ENCODE assay signal across 1 cellular context in the genomic region with DNA sequence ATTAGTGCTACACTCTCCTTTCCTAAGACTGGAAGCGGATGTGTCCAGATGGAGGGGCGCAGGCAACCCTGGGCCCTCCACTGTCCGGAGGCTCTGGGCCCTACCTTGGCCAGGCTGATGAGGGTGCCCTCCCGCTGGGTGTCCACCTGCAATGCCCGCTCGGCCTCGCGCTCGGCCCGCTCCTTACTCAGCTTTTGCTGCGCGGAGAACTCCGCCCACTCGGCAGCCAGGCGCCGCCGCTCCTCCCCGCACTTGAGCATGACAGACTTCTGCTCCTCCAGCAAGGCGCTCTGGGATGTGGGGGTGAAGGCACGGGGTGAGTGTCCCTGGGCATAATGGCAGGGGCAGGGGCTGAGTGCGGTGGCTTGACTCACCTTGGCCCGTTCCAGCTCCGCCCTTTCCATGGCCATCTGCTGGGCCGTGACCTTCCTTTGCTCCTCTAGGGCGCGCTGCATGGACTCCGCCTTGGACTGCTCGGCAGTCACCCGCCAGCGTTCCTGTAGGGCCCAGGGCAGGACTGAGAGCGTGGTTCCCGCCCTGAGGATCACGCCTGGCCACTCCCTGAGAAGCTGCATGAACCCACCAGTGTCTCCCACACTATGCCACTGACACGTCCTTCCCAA.
A peak's percentile ranks its signal among the peaks of the same experiment; 100 is the strongest.
TF ChIP-seq lines count a peak whose summit lies in the region.

No MANE protein-coding gene starts in this region.

TF ChIP-seq in HepG2, 621 proteins besides CTCF, POLR2A, EP300 and RAD21 (continued from another document and continues in another):
- TF ChIP-seq, protein P1, sequence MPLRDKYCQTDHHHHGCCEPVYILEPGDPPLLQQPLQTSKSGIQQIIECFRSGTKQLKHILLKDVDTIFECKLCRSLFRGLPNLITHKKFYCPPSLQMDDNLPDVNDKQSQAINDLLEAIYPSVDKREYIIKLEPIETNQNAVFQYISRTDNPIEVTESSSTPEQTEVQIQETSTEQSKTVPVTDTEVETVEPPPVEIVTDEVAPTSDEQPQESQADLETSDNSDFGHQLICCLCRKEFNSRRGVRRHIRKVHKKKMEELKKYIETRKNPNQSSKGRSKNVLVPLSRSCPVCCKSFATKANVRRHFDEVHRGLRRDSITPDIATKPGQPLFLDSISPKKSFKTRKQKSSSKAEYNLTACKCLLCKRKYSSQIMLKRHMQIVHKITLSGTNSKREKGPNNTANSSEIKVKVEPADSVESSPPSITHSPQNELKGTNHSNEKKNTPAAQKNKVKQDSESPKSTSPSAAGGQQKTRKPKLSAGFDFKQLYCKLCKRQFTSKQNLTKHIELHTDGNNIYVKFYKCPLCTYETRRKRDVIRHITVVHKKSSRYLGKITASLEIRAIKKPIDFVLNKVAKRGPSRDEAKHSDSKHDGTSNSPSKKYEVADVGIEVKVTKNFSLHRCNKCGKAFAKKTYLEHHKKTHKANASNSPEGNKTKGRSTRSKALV (CRISPR knock-in tag; IDR thresholded peaks at IDR 0.05), result no peak
- TF ChIP-seq, protein P2, sequence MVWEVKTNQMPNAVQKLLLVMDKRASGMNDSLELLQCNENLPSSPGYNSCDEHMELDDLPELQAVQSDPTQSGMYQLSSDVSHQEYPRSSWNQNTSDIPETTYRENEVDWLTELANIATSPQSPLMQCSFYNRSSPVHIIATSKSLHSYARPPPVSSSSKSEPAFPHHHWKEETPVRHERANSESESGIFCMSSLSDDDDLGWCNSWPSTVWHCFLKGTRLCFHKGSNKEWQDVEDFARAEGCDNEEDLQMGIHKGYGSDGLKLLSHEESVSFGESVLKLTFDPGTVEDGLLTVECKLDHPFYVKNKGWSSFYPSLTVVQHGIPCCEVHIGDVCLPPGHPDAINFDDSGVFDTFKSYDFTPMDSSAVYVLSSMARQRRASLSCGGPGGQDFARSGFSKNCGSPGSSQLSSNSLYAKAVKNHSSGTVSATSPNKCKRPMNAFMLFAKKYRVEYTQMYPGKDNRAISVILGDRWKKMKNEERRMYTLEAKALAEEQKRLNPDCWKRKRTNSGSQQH (CRISPR knock-in tag; IDR thresholded peaks at IDR 0.05; ENCODE audit: low read depth), result no peak
- TF ChIP-seq ZSCAN29 (CRISPR knock-in tag; conservative IDR thresholded peaks at IDR 0.05) (no peak), ZNF484 (CRISPR knock-in tag; IDR thresholded peaks at IDR 0.05; ENCODE audit: borderline replicate concordance, low read depth) (no peak), REXO4 (CRISPR knock-in tag; IDR thresholded peaks at IDR 0.05; ENCODE audit: borderline replicate concordance) (no peak), TMF1 (CRISPR knock-in tag; IDR thresholded peaks at IDR 0.05; ENCODE audit: low read depth) (no peak), ZNF10 (CRISPR knock-in tag; IDR thresholded peaks at IDR 0.05; ENCODE audit: borderline replicate concordance, low read depth) (no peak), ZNF282 (IDR thresholded peaks at IDR 0.05; ENCODE audit: partially characterized antibody) (no peak), ZNF563 (CRISPR knock-in tag; IDR thresholded peaks at IDR 0.05) (no peak), NCOA2 (CRISPR knock-in tag; IDR thresholded peaks at IDR 0.05) (no peak), SOX6 (IDR thresholded peaks at IDR 0.05) (no peak), SOX6 (CRISPR knock-in tag; IDR thresholded peaks at IDR 0.05) (no peak), ZNF33A (CRISPR knock-in tag; IDR thresholded peaks at IDR 0.05; ENCODE audit: borderline replicate concordance) (no peak), TEAD2 (CRISPR knock-in tag; IDR thresholded peaks at IDR 0.05) (no peak), ZMYM2 (CRISPR knock-in tag; IDR thresholded peaks at IDR 0.05) (no peak), ZNF569 (CRISPR knock-in tag; IDR thresholded peaks at IDR 0.05; ENCODE audit: borderline replicate concordance) (no peak), KLF9 (CRISPR knock-in tag; IDR thresholded peaks at IDR 0.05; ENCODE audit: low read depth) (no peak), ATRX (CRISPR knock-in tag; IDR thresholded peaks at IDR 0.05; ENCODE audit: borderline replicate concordance) (no peak), SMAD1 (CRISPR knock-in tag; IDR thresholded peaks at IDR 0.05; ENCODE audit: borderline replicate concordance, low read depth) (no peak), HNRNPH1 (optimal IDR thresholded peaks at IDR 0.05; ENCODE audit: low read depth, low read length) (no peak), JUNB (CRISPR knock-in tag; IDR thresholded peaks at IDR 0.05; ENCODE audit: borderline replicate concordance) (no peak), STAG1 (CRISPR knock-in tag; IDR thresholded peaks at IDR 0.05) (peak; percentile 38), XRCC5 (optimal IDR thresholded peaks at IDR 0.05; ENCODE audit: low read length) (peak; percentile 59), ZNF138 (CRISPR knock-in tag; IDR thresholded peaks at IDR 0.05; ENCODE audit: low read depth) (no peak), SMARCE1 (IDR thresholded peaks at IDR 0.05; ENCODE audit: borderline replicate concordance) (no peak), FOXA1 (IDR thresholded peaks at IDR 0.05) (no peak), FOXA1 (CRISPR knock-in tag; IDR thresholded peaks at IDR 0.05) (no peak)
- TF ChIP-seq, protein P3, sequence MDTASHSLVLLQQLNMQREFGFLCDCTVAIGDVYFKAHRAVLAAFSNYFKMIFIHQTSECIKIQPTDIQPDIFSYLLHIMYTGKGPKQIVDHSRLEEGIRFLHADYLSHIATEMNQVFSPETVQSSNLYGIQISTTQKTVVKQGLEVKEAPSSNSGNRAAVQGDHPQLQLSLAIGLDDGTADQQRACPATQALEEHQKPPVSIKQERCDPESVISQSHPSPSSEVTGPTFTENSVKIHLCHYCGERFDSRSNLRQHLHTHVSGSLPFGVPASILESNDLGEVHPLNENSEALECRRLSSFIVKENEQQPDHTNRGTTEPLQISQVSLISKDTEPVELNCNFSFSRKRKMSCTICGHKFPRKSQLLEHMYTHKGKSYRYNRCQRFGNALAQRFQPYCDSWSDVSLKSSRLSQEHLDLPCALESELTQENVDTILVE (CRISPR knock-in tag; IDR thresholded peaks at IDR 0.05), result no peak
- TF ChIP-seq, protein P4, sequence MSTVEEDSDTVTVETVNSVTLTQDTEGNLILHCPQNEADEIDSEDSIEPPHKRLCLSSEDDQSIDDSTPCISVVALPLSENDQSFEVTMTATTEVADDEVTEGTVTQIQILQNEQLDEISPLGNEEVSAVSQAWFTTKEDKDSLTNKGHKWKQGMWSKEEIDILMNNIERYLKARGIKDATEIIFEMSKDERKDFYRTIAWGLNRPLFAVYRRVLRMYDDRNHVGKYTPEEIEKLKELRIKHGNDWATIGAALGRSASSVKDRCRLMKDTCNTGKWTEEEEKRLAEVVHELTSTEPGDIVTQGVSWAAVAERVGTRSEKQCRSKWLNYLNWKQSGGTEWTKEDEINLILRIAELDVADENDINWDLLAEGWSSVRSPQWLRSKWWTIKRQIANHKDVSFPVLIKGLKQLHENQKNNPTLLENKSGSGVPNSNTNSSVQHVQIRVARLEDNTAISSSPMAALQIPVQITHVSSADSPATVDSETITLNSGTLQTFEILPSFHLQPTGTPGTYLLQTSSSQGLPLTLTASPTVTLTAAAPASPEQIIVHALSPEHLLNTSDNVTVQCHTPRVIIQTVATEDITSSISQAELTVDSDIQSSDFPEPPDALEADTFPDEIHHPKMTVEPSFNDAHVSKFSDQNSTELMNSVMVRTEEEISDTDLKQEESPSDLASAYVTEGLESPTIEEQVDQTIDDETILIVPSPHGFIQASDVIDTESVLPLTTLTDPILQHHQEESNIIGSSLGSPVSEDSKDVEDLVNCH (CRISPR knock-in tag; IDR thresholded peaks at IDR 0.05), result no peak
- TF ChIP-seq, protein P5, sequence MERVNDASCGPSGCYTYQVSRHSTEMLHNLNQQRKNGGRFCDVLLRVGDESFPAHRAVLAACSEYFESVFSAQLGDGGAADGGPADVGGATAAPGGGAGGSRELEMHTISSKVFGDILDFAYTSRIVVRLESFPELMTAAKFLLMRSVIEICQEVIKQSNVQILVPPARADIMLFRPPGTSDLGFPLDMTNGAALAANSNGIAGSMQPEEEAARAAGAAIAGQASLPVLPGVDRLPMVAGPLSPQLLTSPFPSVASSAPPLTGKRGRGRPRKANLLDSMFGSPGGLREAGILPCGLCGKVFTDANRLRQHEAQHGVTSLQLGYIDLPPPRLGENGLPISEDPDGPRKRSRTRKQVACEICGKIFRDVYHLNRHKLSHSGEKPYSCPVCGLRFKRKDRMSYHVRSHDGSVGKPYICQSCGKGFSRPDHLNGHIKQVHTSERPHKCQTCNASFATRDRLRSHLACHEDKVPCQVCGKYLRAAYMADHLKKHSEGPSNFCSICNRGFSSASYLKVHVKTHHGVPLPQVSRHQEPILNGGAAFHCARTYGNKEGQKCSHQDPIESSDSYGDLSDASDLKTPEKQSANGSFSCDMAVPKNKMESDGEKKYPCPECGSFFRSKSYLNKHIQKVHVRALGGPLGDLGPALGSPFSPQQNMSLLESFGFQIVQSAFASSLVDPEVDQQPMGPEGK (CRISPR knock-in tag; IDR thresholded peaks at IDR 0.05), result no peak
- TF ChIP-seq, protein P6, sequence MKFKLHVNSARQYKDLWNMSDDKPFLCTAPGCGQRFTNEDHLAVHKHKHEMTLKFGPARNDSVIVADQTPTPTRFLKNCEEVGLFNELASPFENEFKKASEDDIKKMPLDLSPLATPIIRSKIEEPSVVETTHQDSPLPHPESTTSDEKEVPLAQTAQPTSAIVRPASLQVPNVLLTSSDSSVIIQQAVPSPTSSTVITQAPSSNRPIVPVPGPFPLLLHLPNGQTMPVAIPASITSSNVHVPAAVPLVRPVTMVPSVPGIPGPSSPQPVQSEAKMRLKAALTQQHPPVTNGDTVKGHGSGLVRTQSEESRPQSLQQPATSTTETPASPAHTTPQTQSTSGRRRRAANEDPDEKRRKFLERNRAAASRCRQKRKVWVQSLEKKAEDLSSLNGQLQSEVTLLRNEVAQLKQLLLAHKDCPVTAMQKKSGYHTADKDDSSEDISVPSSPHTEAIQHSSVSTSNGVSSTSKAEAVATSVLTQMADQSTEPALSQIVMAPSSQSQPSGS (CRISPR knock-in tag; IDR thresholded peaks at IDR 0.05), result no peak
- TF ChIP-seq, protein P7, sequence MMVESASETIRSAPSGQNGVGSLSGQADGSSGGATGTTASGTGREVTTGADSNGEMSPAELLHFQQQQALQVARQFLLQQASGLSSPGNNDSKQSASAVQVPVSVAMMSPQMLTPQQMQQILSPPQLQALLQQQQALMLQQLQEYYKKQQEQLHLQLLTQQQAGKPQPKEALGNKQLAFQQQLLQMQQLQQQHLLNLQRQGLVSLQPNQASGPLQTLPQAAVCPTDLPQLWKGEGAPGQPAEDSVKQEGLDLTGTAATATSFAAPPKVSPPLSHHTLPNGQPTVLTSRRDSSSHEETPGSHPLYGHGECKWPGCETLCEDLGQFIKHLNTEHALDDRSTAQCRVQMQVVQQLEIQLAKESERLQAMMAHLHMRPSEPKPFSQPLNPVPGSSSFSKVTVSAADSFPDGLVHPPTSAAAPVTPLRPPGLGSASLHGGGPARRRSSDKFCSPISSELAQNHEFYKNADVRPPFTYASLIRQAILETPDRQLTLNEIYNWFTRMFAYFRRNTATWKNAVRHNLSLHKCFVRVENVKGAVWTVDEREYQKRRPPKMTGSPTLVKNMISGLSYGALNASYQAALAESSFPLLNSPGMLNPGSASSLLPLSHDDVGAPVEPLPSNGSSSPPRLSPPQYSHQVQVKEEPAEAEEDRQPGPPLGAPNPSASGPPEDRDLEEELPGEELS (CRISPR knock-in tag; IDR thresholded peaks at IDR 0.05), result no peak
- TF ChIP-seq, protein P8, sequence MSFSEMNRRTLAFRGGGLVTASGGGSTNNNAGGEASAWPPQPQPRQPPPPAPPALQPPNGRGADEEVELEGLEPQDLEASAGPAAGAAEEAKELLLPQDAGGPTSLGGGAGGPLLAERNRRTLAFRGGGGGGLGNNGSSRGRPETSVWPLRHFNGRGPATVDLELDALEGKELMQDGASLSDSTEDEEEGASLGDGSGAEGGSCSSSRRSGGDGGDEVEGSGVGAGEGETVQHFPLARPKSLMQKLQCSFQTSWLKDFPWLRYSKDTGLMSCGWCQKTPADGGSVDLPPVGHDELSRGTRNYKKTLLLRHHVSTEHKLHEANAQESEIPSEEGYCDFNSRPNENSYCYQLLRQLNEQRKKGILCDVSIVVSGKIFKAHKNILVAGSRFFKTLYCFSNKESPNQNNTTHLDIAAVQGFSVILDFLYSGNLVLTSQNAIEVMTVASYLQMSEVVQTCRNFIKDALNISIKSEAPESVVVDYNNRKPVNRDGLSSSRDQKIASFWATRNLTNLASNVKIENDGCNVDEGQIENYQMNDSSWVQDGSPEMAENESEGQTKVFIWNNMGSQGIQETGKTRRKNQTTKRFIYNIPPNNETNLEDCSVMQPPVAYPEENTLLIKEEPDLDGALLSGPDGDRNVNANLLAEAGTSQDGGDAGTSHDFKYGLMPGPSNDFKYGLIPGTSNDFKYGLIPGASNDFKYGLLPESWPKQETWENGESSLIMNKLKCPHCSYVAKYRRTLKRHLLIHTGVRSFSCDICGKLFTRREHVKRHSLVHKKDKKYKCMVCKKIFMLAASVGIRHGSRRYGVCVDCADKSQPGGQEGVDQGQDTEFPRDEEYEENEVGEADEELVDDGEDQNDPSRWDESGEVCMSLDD (CRISPR knock-in tag; IDR thresholded peaks at IDR 0.05; ENCODE audit: borderline replicate concordance), result no peak
- TF ChIP-seq, protein P9, sequence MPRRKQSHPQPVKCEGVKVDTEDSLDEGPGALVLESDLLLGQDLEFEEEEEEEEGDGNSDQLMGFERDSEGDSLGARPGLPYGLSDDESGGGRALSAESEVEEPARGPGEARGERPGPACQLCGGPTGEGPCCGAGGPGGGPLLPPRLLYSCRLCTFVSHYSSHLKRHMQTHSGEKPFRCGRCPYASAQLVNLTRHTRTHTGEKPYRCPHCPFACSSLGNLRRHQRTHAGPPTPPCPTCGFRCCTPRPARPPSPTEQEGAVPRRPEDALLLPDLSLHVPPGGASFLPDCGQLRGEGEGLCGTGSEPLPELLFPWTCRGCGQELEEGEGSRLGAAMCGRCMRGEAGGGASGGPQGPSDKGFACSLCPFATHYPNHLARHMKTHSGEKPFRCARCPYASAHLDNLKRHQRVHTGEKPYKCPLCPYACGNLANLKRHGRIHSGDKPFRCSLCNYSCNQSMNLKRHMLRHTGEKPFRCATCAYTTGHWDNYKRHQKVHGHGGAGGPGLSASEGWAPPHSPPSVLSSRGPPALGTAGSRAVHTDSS (CRISPR knock-in tag; conservative IDR thresholded peaks at IDR 0.05), result no peak
- TF ChIP-seq, protein P10, sequence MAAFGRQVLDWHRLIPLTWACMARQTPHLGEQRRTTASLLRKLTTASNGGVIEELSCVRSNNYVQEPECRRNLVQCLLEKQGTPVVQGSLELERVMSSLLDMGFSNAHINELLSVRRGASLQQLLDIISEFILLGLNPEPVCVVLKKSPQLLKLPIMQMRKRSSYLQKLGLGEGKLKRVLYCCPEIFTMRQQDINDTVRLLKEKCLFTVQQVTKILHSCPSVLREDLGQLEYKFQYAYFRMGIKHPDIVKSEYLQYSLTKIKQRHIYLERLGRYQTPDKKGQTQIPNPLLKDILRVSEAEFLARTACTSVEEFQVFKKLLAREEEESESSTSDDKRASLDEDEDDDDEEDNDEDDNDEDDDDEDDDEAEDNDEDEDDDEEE (CRISPR knock-in tag; IDR thresholded peaks at IDR 0.05), result no peak
